ENCODE assay signal across 9 cellular contexts in genomic region chr2:218009191-218010114, GRCh38. TPM values are rescaled to one million over a fixed set of nuclear protein-coding genes. Genes with fewer than 3 reads are reported as not detected.
DNase-seq lines count a peak whose midpoint lies in the region; ATAC-seq and TF ChIP-seq lines count a peak whose summit lies in the region.
"Had no signal": no experiment of that assay in that cellular context is flagged by ENCODE, and none has a peak within 500 bp of the region (broad histone marks: within the 10 kb centered on the region; RNA-seq: fewer than 3 reads in every experiment).

No MANE protein-coding gene starts in this region.

- POLR2A ChIA-PET in naive thymus-derived CD8-positive, alpha-beta T cell (lab: Charles Lee) = interaction anchor here (0.5 kb wide), 1 partner anchor 46 kb away, joined by 5 read pairs; no protein-coding TSS in a partner anchor

- no peak for ATAC-seq in naive thymus-derived CD8-positive, alpha-beta T cell
- ATAC-seq in HG03097 (IDR thresholded peaks at IDR 0.05; ENCODE audit: low FRiP score, unreplicated experiment) = no peak

- no peaks in the 10 kb centered on the region for H3K79me2 ChIP-seq in KMS-11 (ENCODE audit: insufficient read depth, low read depth)

- no peaks in the 10 kb centered on the region for H3K36me3 ChIP-seq in KMS-11 (ENCODE audit: insufficient read depth)
- H3K36me3 ChIP-seq in effector memory CD4-positive, alpha-beta T cell (ENCODE audit: control insufficient read depth, insufficient read depth, low read length) = no peaks in the 10 kb centered on the region

- H3K4me1 Mint-ChIP-seq in naive thymus-derived CD8-positive, alpha-beta T cell = peaks cover 7 to 10% (median 9%) of the 10 kb centered on the region in 4 donors

- H3K27ac Mint-ChIP-seq in naive thymus-derived CD8-positive, alpha-beta T cell = peak overlapping the region in 3 of 10 donors; percentile 1 to 29 (median 9)

- H3K4me3 Mint-ChIP-seq in naive thymus-derived CD8-positive, alpha-beta T cell = peak overlapping the region in 9 of 10 donors; percentile 26 to 84 (median 57)

- DNase-seq in AG09309 (ENCODE audit: low read depth) (no peak), superior temporal gyrus (ENCODE audit: extremely low spot score) (no peak), NCI-H345 treated with DMSO at 0.1 percent for 48 hours (lab: John Stamatoyannopoulos, UW; ENCODE audit: unreplicated experiment) (no peak), RKO (ENCODE audit: low spot score) (no peak)
- no peak for DNase-seq in effector memory CD4-positive, alpha-beta T cell
- DNase-seq in naive thymus-derived CD8-positive, alpha-beta T cell = no peak
- DNase-seq: effector CD8-positive, alpha-beta T cell had no signal

- H3K4me3 ChIP-seq in AG09309 (ENCODE audit: control insufficient read depth, low read depth, low read length) (peak overlapping the region; percentile 79), KMS-11 (IDR thresholded peaks at IDR 0.05; ENCODE audit: insufficient read depth, low read depth, low read length) (peak overlapping the region; percentile 48)
- peak overlapping the region; percentile 44 for H3K4me3 ChIP-seq in effector memory CD4-positive, alpha-beta T cell (ENCODE audit: insufficient read depth, low read depth, low read length, poor library complexity, severe bottlenecking)

- peaks cover 12 to 54% (median 37%) of the 10 kb centered on the region in 5 donors for H3K27me3 Mint-ChIP-seq in naive thymus-derived CD8-positive, alpha-beta T cell

- TF ChIP-seq CTCF in AG09309 (IDR thresholded peaks at IDR 0.05; ENCODE audit: control insufficient read depth, insufficient read depth, low read depth, low read length, missing control alignments) (no peak), KMS-11 (conservative IDR thresholded peaks at IDR 0.05; ENCODE audit: low read depth, low read length) (no peak)

- peak overlapping the region; percentile 66 for H3K4me2 ChIP-seq in KMS-11

- no peak overlapping the region; the same call in 1 of the 2 replicates for H3K9ac ChIP-seq in KMS-11

- peak overlapping the region; percentile 73; the same call in 1 of the 2 replicates for H2AFZ ChIP-seq in KMS-11 (ENCODE audit: low read depth)

- H3K27ac ChIP-seq in KMS-11 = no peak overlapping the region
- no peak overlapping the region for H3K27ac ChIP-seq in effector memory CD4-positive, alpha-beta T cell (ENCODE audit: insufficient read depth, low read length, poor library complexity, severe bottlenecking)

- H4K20me1 ChIP-seq in KMS-11 (ENCODE audit: insufficient read depth) = no peaks in the 10 kb centered on the region

- peaks cover 11% of the 10 kb centered on the region; the same call in 1 of the 2 replicates for H3K27me3 ChIP-seq in KMS-11 (ENCODE audit: insufficient read depth, low read depth)
- peaks cover 18% of the 10 kb centered on the region for H3K27me3 ChIP-seq in effector memory CD4-positive, alpha-beta T cell (replicated peaks; ENCODE audit: control insufficient read depth, insufficient read depth, low read length, poor library complexity, severe bottlenecking)

- no peaks in the 10 kb centered on the region for H3K36me3 Mint-ChIP-seq in naive thymus-derived CD8-positive, alpha-beta T cell

- no peaks in the 10 kb centered on the region for H3K4me1 ChIP-seq in KMS-11 (ENCODE audit: low read depth, poor library complexity, severe bottlenecking)
- peaks cover 7% of the 10 kb centered on the region for H3K4me1 ChIP-seq in effector memory CD4-positive, alpha-beta T cell (ENCODE audit: control insufficient read depth, insufficient read depth, low read length, poor library complexity, severe bottlenecking)

- H3K9me3 ChIP-seq in effector memory CD4-positive, alpha-beta T cell (ENCODE audit: control insufficient read depth, low read length) = no peaks in the 10 kb centered on the region

- no peaks in the 10 kb centered on the region for H3K9me3 Mint-ChIP-seq in naive thymus-derived CD8-positive, alpha-beta T cell

RNA-seq across cellular contexts. Expression of gene TNS1, which starts 6.7 kb away (rescaled TPM):
- under 1 TPM; 0.21 to 0.47 TPM for total RNA-seq in naive thymus-derived CD8-positive, alpha-beta T cell
- not detected for polyA plus RNA-seq in naive thymus-derived CD8-positive, alpha-beta T cell

RNA-seq across cellular contexts. Expression of gene RUFY4, which starts 59.6 kb away (rescaled TPM):
- total RNA-seq in naive thymus-derived CD8-positive, alpha-beta T cell = 1 to 10 TPM in 1 of 2 experiments, under 1 TPM in 1; 0.16 to 1.5 TPM
- under 1 TPM in 1 of 3 donors, not detected in 2; 0.31 TPM for polyA plus RNA-seq in naive thymus-derived CD8-positive, alpha-beta T cell
